ENCODE assay signal across 20 cellular contexts in genomic region chr3:40771112-40771511, GRCh38.
DNase-seq lines count a peak whose midpoint lies in the region; ATAC-seq and TF ChIP-seq lines count a peak whose summit lies in the region.
"Had no signal": no experiment of that assay in that cellular context is flagged by ENCODE, and none has a peak within 500 bp of the region (broad histone marks: within the 10 kb centered on the region; RNA-seq: fewer than 3 reads in every experiment).

No MANE protein-coding gene starts in this region.

- intact Hi-C loops in left ventricle myocardium superior (cut with micrococcal nuclease) (no loop called here), heart left ventricle (cut with DNase I) (loop anchor here in 1 of 10 donors (5.0 kb wide), 1 partner anchor 106 kb away; no protein-coding TSS in a partner anchor), psoas muscle (cut with DNase I) (loop anchor here in 1 of 2 donors (10.0 kb wide), 1 partner anchor 186 kb away; no protein-coding TSS in a partner anchor), aorta (cut with DNase I) (no loop called here)

- H3K27me3 ChIP-seq in heart left ventricle (no peaks in the 10 kb centered on the region), psoas muscle (ENCODE audit: insufficient read depth in 3 of 3, low read length in 2 of 3) (no peaks in the 10 kb centered on the region), aorta (ENCODE audit: control insufficient read depth in 1 of 2, insufficient read depth in 2 of 2, low read length in 1 of 2) (no peaks in the 10 kb centered on the region)
- H3K27me3 ChIP-seq: BLaER1 treated with 17β-estradiol and CSF1 and Interleukin-3, amounts not matched to agents 10 nM and 100 nM had no signal

- H3K4me3 ChIP-seq in heart left ventricle, result no peak overlapping the region
- no peak overlapping the region for H3K4me3 ChIP-seq in psoas muscle
- H3K4me3 ChIP-seq in aorta (ENCODE audit: low read length in 2 of 2), result no peak overlapping the region
- H3K4me3 ChIP-seq: A549; BLaER1 treated with 17β-estradiol and CSF1 and Interleukin-3, amounts not matched to agents 10 nM and 100 nM had no signal

- ATAC-seq in left ventricle myocardium superior (peak; percentile 32), heart left ventricle (no peak), psoas muscle (peak; percentile 60 to 75 (median 65)), aorta (ENCODE audit: low FRiP score) (peak; percentile 63), GM21717 (IDR thresholded peaks at IDR 0.05; ENCODE audit: unreplicated experiment) (no peak)
- ATAC-seq: A549; CD8-positive, alpha-beta T cell; SK-N-SH treated with all-trans-retinoic acid at 6 μM for 48 hours had no signal

- H3K27ac ChIP-seq in heart left ventricle, result peak overlapping the region in 1 of 12 donors; percentile 23
- H3K27ac ChIP-seq in psoas muscle, result no peak overlapping the region
- H3K27ac ChIP-seq in aorta (ENCODE audit: low read depth in 1 of 2, low read length in 2 of 2), result no peak overlapping the region
- H3K27ac ChIP-seq: A549 had no signal

- no peak for TF ChIP-seq POLR2A in heart left ventricle (IDR thresholded peaks at IDR 0.05)

- H3K4me1 ChIP-seq in heart left ventricle, result peaks cover 0 to 35% (median 2%) of the 10 kb centered on the region in 12 donors
- H3K4me1 ChIP-seq in psoas muscle, result peaks cover 7% of the 10 kb centered on the region
- peaks cover 0 to 2% of the 10 kb centered on the region in 2 donors for H3K4me1 ChIP-seq in aorta (ENCODE audit: control insufficient read depth in 1 of 2, insufficient read depth in 2 of 2, low read length in 2 of 2)
- H3K4me1 ChIP-seq: A549 had no signal

- H3K9me3 ChIP-seq in heart left ventricle (no peaks in the 10 kb centered on the region), psoas muscle (no peaks in the 10 kb centered on the region), aorta (ENCODE audit: control insufficient read depth, low read length) (no peaks in the 10 kb centered on the region)
- H3K9me3 ChIP-seq: A549 had no signal

- TF ChIP-seq CTCF in heart left ventricle (IDR thresholded peaks at IDR 0.05) (no peak), psoas muscle (IDR thresholded peaks at IDR 0.05) (no peak)

- H3K36me3 ChIP-seq in heart left ventricle (no peaks in the 10 kb centered on the region), psoas muscle (ENCODE audit: insufficient read depth in 1 of 2, low read depth in 1 of 2) (no peaks in the 10 kb centered on the region), aorta (ENCODE audit: control insufficient read depth in 1 of 2, insufficient read depth in 2 of 2, low read length in 1 of 2) (no peaks in the 10 kb centered on the region)
- H3K36me3 ChIP-seq: BLaER1 treated with 17β-estradiol and CSF1 and Interleukin-3, amounts not matched to agents 10 nM and 100 nM had no signal

- no peak for DNase-seq in left ventricle myocardium superior
- DNase-seq in heart left ventricle, result no peak
- peak; percentile 46 for DNase-seq in fibroblast of gingiva (ENCODE audit: low read depth)
- no peak for DNase-seq in psoas muscle
- DNase-seq in aorta, result peak; percentile 86 to 87
- no peak for DNase-seq in T1000 (lab: John Stamatoyannopoulos, UW)
- DNase-seq in activated T-cell treated with anti-CD3 and anti-CD28 coated beads for 4 hours, result no peak
- DNase-seq: Calu3; CD8-positive, alpha-beta T cell; DMS79; KG1; NCI-H1436; NCI-H2029; NK-92 treated with Interleukin-12 subunit alpha and Interleukin-12 subunit beta, amount 100 ng/mL, for 24 hours; RPMI8226; SIG-M5 had no signal

- WGBS in heart left ventricle, 4 donors, result 77 to 98% (median 86%) methylated on average over 3 of the region's 3 CpGs
- 27 to 52% (median 39%) methylated on average over 3 of the region's 3 CpGs for WGBS in psoas muscle, 3 donors
- WGBS in aorta, 2 donors, result 2 to 7% methylated on average over 3 of the region's 3 CpGs

Comparison
In these comparisons a context has a peak if more than half of its experiments do, and no peak if none do; other contexts are left out.
1. ATAC-seq: peak in left ventricle myocardium superior (single experiment), psoas muscle (4 of 4) and aorta (single experiment); none in heart left ventricle (0 of 4) and GM21717 (single experiment).
2. DNase-seq: peak in fibroblast of gingiva (single experiment) and aorta (2 of 2); none in left ventricle myocardium superior (single experiment), heart left ventricle (0 of 5), psoas muscle (0 of 2), T1000 (single experiment) and activated T-cell treated with anti-CD3 and anti-CD28 coated beads for 4 hours (single experiment).